Comparison of ENCODE assay signal across 8 cellular contexts in the genomic region with DNA sequence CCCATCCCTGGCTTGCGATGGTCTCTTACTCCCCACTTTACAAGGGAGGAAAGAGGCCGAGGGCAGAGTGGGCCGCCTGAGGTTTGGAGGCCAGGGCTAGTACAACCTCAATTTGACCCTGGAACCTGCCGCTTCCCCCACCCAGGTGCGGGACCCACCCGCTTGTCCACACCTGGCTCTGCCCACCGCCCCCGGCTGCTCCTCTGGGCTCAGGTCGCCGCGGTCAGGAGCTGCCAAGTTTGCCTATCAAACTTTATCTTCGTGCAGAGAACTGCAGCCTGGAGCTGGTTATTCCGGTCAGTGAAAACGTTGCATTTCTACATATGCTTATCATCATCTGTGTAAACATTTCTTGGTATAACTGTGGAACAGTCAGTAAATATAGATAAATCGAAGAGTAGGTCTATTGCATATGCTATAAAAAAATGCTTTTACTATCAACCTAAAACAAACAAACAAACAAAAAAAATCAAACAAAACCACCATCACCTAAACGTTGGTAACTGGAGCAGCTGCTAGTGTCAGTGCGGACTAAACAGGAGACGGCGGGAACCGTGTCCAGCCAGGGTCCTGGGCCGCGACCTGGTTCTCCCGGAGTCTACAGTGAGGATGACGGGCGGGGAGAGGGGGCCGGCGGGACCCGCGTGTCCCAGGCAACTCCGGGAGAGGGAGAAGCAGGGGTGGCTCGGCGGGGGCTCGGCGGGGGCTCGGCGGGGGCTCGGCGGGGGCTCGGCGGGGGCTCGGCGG. TPM values are rescaled to one million over a fixed set of nuclear protein-coding genes. Genes with fewer than 3 reads are reported as not detected.
DNase-seq lines count a peak whose midpoint lies in the region; ATAC-seq and TF ChIP-seq lines count a peak whose summit lies in the region.

No MANE protein-coding gene starts in this region.

- peaks cover 9% of the 10 kb centered on the region for H3K4me1 ChIP-seq in iPS-18a (ENCODE audit: control insufficient read depth, low read depth, low read length)

- DNase-seq in DMS53 (lab: John Stamatoyannopoulos, UW) (peak; percentile 73), LNCaP clone FGC (ENCODE audit: low read depth) (peak; percentile 86), amniotic epithelial cell (ENCODE audit: low read depth) (peak; percentile 47), superior temporal gyrus (ENCODE audit: extremely low spot score) (no peak), posterior vena cava (ENCODE audit: low spot score) (no peak)

- intact Hi-C loops in posterior vena cava (cut with DNase I) = no loop called here

- H3K27ac ChIP-seq in iPS-18a (ENCODE audit: low read length) = no peak overlapping the region
- H3K27ac ChIP-seq in skin epidermis = peak overlapping the region in 19 of 21 experiments; percentile 59 to 96 (median 89)

- TF ChIP-seq CTCF in LNCaP clone FGC (IDR thresholded peaks at IDR 0.05; ENCODE audit: control insufficient read depth, extremely low read depth, insufficient read depth) = no peak

- ATAC-seq in HG03457 (IDR thresholded peaks at IDR 0.05; ENCODE audit: unreplicated experiment) = no peak

- H3K27me3 ChIP-seq in iPS-18a (ENCODE audit: control insufficient read depth, insufficient read depth, low read length) = peaks cover 40% of the 10 kb centered on the region

- H3K4me3 ChIP-seq in LNCaP clone FGC (ENCODE audit: low read depth, low read length) (peak overlapping the region; percentile 55), iPS-18a (ENCODE audit: low read length) (peak overlapping the region; percentile 59), skin epidermis (peak overlapping the region; percentile 79 to 91 (median 86))

- H3K9ac ChIP-seq in iPS-18a (ENCODE audit: low read length) = peak overlapping the region; percentile 39

- H3K9me3 ChIP-seq in iPS-18a (ENCODE audit: control insufficient read depth, low read depth, low read length) = no peaks in the 10 kb centered on the region

- H3K36me3 ChIP-seq in iPS-18a (ENCODE audit: control insufficient read depth, low read depth, low read length) = no peaks in the 10 kb centered on the region

RNA-seq across cellular contexts. Expression of a gene that starts 0.9 kb away (rescaled TPM):
- 10 to 100 TPM; 72.4 to 85.6 TPM for total RNA-seq in posterior vena cava

Comparison
In these comparisons a context has a peak if more than half of its experiments do, and no peak if none do; other contexts are left out.
1. DNase-seq: peak in DMS53 (single experiment), LNCaP clone FGC (single experiment) and amniotic epithelial cell (single experiment); none in superior temporal gyrus (single experiment) and posterior vena cava (single experiment).
2. Peak in every context shown above with its lines, with median percentiles within 50 percentile points of each other: H3K4me3 ChIP-seq.